ENCODE assay signal across 28 cellular contexts in the genomic region with DNA sequence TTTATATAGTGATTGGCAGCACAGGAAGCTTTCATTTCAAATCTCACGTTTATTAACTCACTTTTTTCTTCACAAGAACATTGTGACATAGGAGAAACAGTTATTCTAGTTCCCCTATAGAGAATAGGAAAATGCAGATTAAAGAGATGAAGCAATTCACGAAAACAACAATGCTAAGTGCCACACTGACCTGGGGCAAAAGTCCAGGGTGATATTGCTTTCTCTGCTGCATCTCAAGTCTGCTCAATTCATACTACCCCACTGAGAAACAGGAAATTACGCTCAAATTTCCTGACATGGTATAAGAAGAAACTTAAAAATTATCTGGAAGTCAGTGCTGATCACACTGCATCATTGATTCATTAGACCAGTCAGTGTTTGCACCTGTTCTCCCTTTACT.
"Had no signal": no experiment of that assay in that cellular context is flagged by ENCODE, and none has a peak within 500 bp of the region (broad histone marks: within the 10 kb centered on the region; RNA-seq: fewer than 3 reads in every experiment).

No MANE protein-coding gene starts in this region.

- H3K27me3 ChIP-seq: colonic mucosa, dorsolateral prefrontal cortex, esophagus muscularis mucosa, esophagus squamous epithelium, foreskin keratinocyte, gastroesophageal sphincter had no signal

- H3K4me3 ChIP-seq: colonic mucosa, coronary artery, dorsolateral prefrontal cortex, esophagus muscularis mucosa, esophagus squamous epithelium, gastrocnemius medialis, gastroesophageal sphincter, heart left ventricle, heart right ventricle had no signal

- H3K9me3 ChIP-seq: colonic mucosa, esophagus muscularis mucosa, esophagus squamous epithelium, gastrocnemius medialis, gastroesophageal sphincter, heart left ventricle, heart right ventricle had no signal

- ATAC-seq: effector memory CD8-positive, alpha-beta T cell; esophagus mucosa; foreskin keratinocyte; gastrocnemius medialis; gastroesophageal sphincter; heart left ventricle; heart right ventricle had no signal

- H3K4me1 ChIP-seq: colonic mucosa, esophagus muscularis mucosa, esophagus squamous epithelium, foreskin keratinocyte, gastroesophageal sphincter, heart left ventricle, heart right ventricle had no signal

- DNase-seq: colonic mucosa; cortex of kidney; dermis blood vessel endothelial cell; dorsolateral prefrontal cortex; effector CD4-positive, alpha-beta T cell; effector CD8-positive, alpha-beta T cell; effector memory CD4-positive, alpha-beta T cell; effector memory CD8-positive, alpha-beta T cell; endodermal cell; erythroblast; esophagus squamous epithelium; foreskin fibroblast; foreskin keratinocyte; foreskin melanocyte; gastrocnemius medialis; glutamatergic neuron; head of caudate nucleus; heart left ventricle; heart right ventricle had no signal

- FAIRE-seq: colon, endometrium, endothelial cell of umbilical vein, frontal cortex had no signal

- H3K27ac ChIP-seq: colonic mucosa, coronary artery, dorsolateral prefrontal cortex, epithelial cell of prostate, esophagus muscularis mucosa, esophagus squamous epithelium, foreskin keratinocyte, gastrocnemius medialis, gastroesophageal sphincter, heart left ventricle, heart right ventricle had no signal

- H3K36me3 ChIP-seq: colonic mucosa, esophagus muscularis mucosa, esophagus squamous epithelium, gastrocnemius medialis, gastroesophageal sphincter, heart left ventricle, heart right ventricle had no signal
